In the genomic region with DNA sequence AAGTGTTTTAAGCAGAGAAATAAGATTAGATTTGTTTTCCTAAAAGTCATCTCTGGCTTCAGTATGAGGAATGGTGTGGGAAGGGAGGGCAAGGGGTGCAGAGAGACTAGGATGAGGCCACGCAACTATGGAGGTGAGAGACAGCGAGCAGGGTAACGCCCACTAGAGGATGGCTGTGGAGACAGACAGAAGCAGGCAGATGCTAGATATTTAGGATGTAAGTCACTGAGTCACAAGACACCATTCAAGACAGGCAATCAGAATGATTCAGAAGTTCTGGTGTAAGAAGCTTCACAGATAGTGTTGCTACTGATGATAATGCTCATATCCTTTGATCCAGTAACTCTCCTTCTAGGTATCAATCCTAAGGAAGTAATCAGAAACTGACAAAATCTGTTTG, we compare ENCODE assay signal across 14 cellular contexts. TPM values are rescaled to one million over a fixed set of nuclear protein-coding genes. Genes with fewer than 3 reads are reported as not detected.
DNase-seq lines count a peak whose midpoint lies in the region; ATAC-seq and TF ChIP-seq lines count a peak whose summit lies in the region.
"Had no signal": no experiment of that assay in that cellular context is flagged by ENCODE, and none has a peak within 500 bp of the region (broad histone marks: within the 10 kb centered on the region; RNA-seq: fewer than 3 reads in every experiment).

No MANE protein-coding gene starts in this region.

- H3K27me3 ChIP-seq in IMR-90 (ENCODE audit: control insufficient read depth, insufficient read depth, low read length), result no peaks in the 10 kb centered on the region

- H3K27ac ChIP-seq in IMR-90 (ENCODE audit: insufficient read depth, low read length), result no peak overlapping the region

- TF ChIP-seq RAD21 in IMR-90 (IDR thresholded peaks at IDR 0.05; ENCODE audit: low read length), result no peak

- H3K9me3 Mint-ChIP-seq in activated T-cell treated with anti-CD3 and anti-CD28 coated beads, Interleukin-2, amount 50 U/mL, for 24 hours, result no peaks in the 10 kb centered on the region

- no peak overlapping the region for H3K4me3 Mint-ChIP-seq in activated T-cell treated with anti-CD3 and anti-CD28 coated beads, Interleukin-2, amount 50 U/mL, for 24 hours

- no TSS peak for BruUV-seq in IMR-90 (replicated peaks; lab: Mats Ljungman, UMichigan)

- H4K20me1 ChIP-seq in IMR-90 (ENCODE audit: insufficient read depth, low read length), result no peaks in the 10 kb centered on the region

- H2BK15ac ChIP-seq in IMR-90 (ENCODE audit: low read depth, low read length), result no peak overlapping the region

- peak overlapping the region; percentile 15 for H2AK9ac ChIP-seq in IMR-90 (replicated peaks; ENCODE audit: low read depth, low read length, poor library complexity)

- no peaks in the 10 kb centered on the region for H3K79me1 ChIP-seq in IMR-90 (ENCODE audit: low read depth in 1 of 2, low read length in 2 of 2)

- no peak overlapping the region for H3K56ac ChIP-seq in IMR-90 (ENCODE audit: extremely low read depth, insufficient read depth, low read length)

- peak overlapping the region; percentile 69 for H2AFZ ChIP-seq in IMR-90 (replicated peaks; ENCODE audit: low read length, poor library complexity)

- H4K91ac ChIP-seq in IMR-90 (ENCODE audit: insufficient read depth, low read depth, low read length), result no peak overlapping the region

- dilution Hi-C loops in IMR-90 (cut with HindIII; ENCODE audit: low sequenced_read_pairs, unreplicated experiment), result no loop called here

- in situ Hi-C loops in IMR-90 (cut with MboI; ENCODE audit: low sequenced_read_pairs), result no loop called here

- H3K4me1 ChIP-seq in IMR-90 (ENCODE audit: control insufficient read depth, insufficient read depth, low read length), result 0 out of 2 replicates have a peak, but pooled peaks cover 2% of the 10 kb centered on the region

- TF ChIP-seq CTCF in IMR-90 (conservative IDR thresholded peaks at IDR 0.05; ENCODE audit: low read depth, low read length) (no peak), epithelial cell of esophagus (IDR thresholded peaks at IDR 0.05; ENCODE audit: insufficient read depth, low read depth, low read length, missing control alignments) (peak; percentile 30)

- no peak overlapping the region for H4K8ac ChIP-seq in IMR-90 (ENCODE audit: low read depth in 2 of 2, low read length in 2 of 2)

- no peak overlapping the region for H2BK20ac ChIP-seq in IMR-90 (ENCODE audit: low read depth, low read length)

- H3K4me1 Mint-ChIP-seq in activated T-cell treated with anti-CD3 and anti-CD28 coated beads, Interleukin-2, amount 50 U/mL, for 24 hours (ENCODE audit: low read depth), result no peaks in the 10 kb centered on the region

- H2AK5ac ChIP-seq in IMR-90 (ENCODE audit: low read depth, low read length), result no peak overlapping the region

- H4K5ac ChIP-seq in IMR-90 (ENCODE audit: low read depth, low read length), result no peak overlapping the region

- no peaks in the 10 kb centered on the region for H3K36me3 ChIP-seq in IMR-90 (ENCODE audit: control insufficient read depth, insufficient read depth, low read length)

- no peak overlapping the region for H2BK120ac ChIP-seq in IMR-90 (ENCODE audit: low read depth, low read length)

- H3K27me3 Mint-ChIP-seq in activated T-cell treated with anti-CD3 and anti-CD28 coated beads, Interleukin-2, amount 50 U/mL, for 24 hours, result no peaks in the 10 kb centered on the region
- H3K27me3 Mint-ChIP-seq: progenitor cell of endocrine pancreas had no signal

- H3K23ac ChIP-seq in IMR-90 (ENCODE audit: low read depth, low read length), result peak overlapping the region; percentile 7; the same call in 1 of the 2 replicates

- H3K9ac ChIP-seq in IMR-90 (ENCODE audit: low read depth, low read length), result no peak overlapping the region

- intact Hi-C loops in IMR-90 (cut with micrococcal nuclease), result no loop called here

- WGBS in IMR-90 (ENCODE audit: extremely low coverage in 2 of 2, insufficient read length in 1 of 2), 2 experiments, result 82% methylated on average over 2 of the region's 3 CpGs; no CpG with 5 or more reads in 1 of the 2 experiments

- TF ChIP-seq POLR2A in IMR-90 (IDR thresholded peaks at IDR 0.05; ENCODE audit: low read depth, low read length), result no peak

- peaks cover 20% of the 10 kb centered on the region for H3K36me3 Mint-ChIP-seq in activated T-cell treated with anti-CD3 and anti-CD28 coated beads, Interleukin-2, amount 50 U/mL, for 24 hours (ENCODE audit: low read depth)

- ATAC-seq in GM18868 (IDR thresholded peaks at IDR 0.05; ENCODE audit: unreplicated experiment) (peak; percentile 25), IMR-90 (ENCODE audit: low read depth) (peak; percentile 66)

- no peak overlapping the region for H3K27ac Mint-ChIP-seq in activated T-cell treated with anti-CD3 and anti-CD28 coated beads, Interleukin-2, amount 50 U/mL, for 24 hours
- H3K27ac Mint-ChIP-seq: progenitor cell of endocrine pancreas had no signal

- no peak overlapping the region for H3K4me2 ChIP-seq in IMR-90 (ENCODE audit: low read depth, low read length)

- DNase-seq in IMR-90 (peak; percentile 75), epithelial cell of esophagus (ENCODE audit: low read depth) (peak; percentile 80), renal cortical epithelial cell (ENCODE audit: low read depth) (peak; percentile 29), GOT3 (lab: John Stamatoyannopoulos, UW) (no peak), HT-29 (ENCODE audit: low spot score) (no peak), HuH-7 (ENCODE audit: low spot score) (no peak)
- no peak for DNase-seq in activated T-cell treated with anti-CD3 and anti-CD28 coated beads, Interleukin-2, amount 50 U/mL, for 24 hours
- DNase-seq: aorta, DND-41, KG1, left colon, NCI-H510A had no signal

- POLR2A ChIA-PET in IMR-90 (lab: Charles Lee; ENCODE audit: unreplicated experiment), result no interaction called here

- no peak overlapping the region for H3K4ac ChIP-seq in IMR-90 (ENCODE audit: low read depth, low read length)

- no peaks in the 10 kb centered on the region for H3K9me3 ChIP-seq in IMR-90 (ENCODE audit: control insufficient read depth, insufficient read depth, low read length)

- no peak overlapping the region for H3K14ac ChIP-seq in IMR-90 (replicated peaks; ENCODE audit: low read depth, low read length)

- no peak overlapping the region for H3K18ac ChIP-seq in IMR-90 (ENCODE audit: low read depth, low read length)

- 0 out of 2 replicates have a peak, but pooled peaks cover 6% of the 10 kb centered on the region for H3K9me1 ChIP-seq in IMR-90 (ENCODE audit: insufficient read depth, low read length)

- CTCF ChIA-PET in IMR-90 (lab: Yijun Ruan, JAX), result interaction anchor here (0.6 kb wide), 1 partner anchor 311 kb away, joined by 3 read pairs; no protein-coding TSS in a partner anchor

- no peak overlapping the region for H2BK5ac ChIP-seq in IMR-90 (ENCODE audit: low read depth, low read length, poor library complexity, severe bottlenecking)

- H3K4me3 ChIP-seq in IMR-90 (ENCODE audit: insufficient read depth, low read depth, low read length) (no peak overlapping the region), epithelial cell of esophagus (ENCODE audit: low read length) (no peak overlapping the region)

TF ChIP-seq in IMR-90, 13 proteins besides CTCF, POLR2A, EP300 and RAD21:
- TF ChIP-seq MXI1 (IDR thresholded peaks at IDR 0.05; ENCODE audit: borderline replicate concordance, low read depth, low read length), result no peak
- no peak for TF ChIP-seq RFX5 (IDR thresholded peaks at IDR 0.05; ENCODE audit: low read depth, low read length)
- no peak for TF ChIP-seq FOS (IDR thresholded peaks at IDR 0.05; ENCODE audit: low read depth, low read length)
- no peak for TF ChIP-seq SMC3 (IDR thresholded peaks at IDR 0.05; ENCODE audit: low read depth, low read length)
- no peak for TF ChIP-seq MAZ (IDR thresholded peaks at IDR 0.05; ENCODE audit: borderline replicate concordance, low read depth, low read length)
- TF ChIP-seq, protein P1, sequence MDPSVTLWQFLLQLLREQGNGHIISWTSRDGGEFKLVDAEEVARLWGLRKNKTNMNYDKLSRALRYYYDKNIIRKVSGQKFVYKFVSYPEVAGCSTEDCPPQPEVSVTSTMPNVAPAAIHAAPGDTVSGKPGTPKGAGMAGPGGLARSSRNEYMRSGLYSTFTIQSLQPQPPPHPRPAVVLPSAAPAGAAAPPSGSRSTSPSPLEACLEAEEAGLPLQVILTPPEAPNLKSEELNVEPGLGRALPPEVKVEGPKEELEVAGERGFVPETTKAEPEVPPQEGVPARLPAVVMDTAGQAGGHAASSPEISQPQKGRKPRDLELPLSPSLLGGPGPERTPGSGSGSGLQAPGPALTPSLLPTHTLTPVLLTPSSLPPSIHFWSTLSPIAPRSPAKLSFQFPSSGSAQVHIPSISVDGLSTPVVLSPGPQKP (IDR thresholded peaks at IDR 0.05; ENCODE audit: borderline replicate concordance, low read depth, low read length), result no peak
- no peak for TF ChIP-seq CEBPB (IDR thresholded peaks at IDR 0.05; ENCODE audit: low read depth, low read length)
- no peak for TF ChIP-seq RCOR1 (IDR thresholded peaks at IDR 0.05; ENCODE audit: insufficient replicate concordance, low read length)
- no peak for TF ChIP-seq NFE2L2 (IDR thresholded peaks at IDR 0.05; ENCODE audit: low read depth, low read length)
- TF ChIP-seq CHD1 (IDR thresholded peaks at IDR 0.05; ENCODE audit: low read depth, low read length), result no peak
- TF ChIP-seq, protein P2, sequence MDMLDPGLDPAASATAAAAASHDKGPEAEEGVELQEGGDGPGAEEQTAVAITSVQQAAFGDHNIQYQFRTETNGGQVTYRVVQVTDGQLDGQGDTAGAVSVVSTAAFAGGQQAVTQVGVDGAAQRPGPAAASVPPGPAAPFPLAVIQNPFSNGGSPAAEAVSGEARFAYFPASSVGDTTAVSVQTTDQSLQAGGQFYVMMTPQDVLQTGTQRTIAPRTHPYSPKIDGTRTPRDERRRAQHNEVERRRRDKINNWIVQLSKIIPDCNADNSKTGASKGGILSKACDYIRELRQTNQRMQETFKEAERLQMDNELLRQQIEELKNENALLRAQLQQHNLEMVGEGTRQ (IDR thresholded peaks at IDR 0.05; ENCODE audit: low read depth, low read length), result no peak
- TF ChIP-seq MAFK (IDR thresholded peaks at IDR 0.05; ENCODE audit: low read depth, low read length), result no peak
- no peak for TF ChIP-seq BHLHE40 (IDR thresholded peaks at IDR 0.05; ENCODE audit: low read depth, low read length)

RNA-seq across cellular contexts. Expression of a gene that starts 19.1 kb away (rescaled TPM):
- total RNA-seq in IMR-90 (2012; rRNA removed) (4.4 and 4.8 TPM in 2 replicates), renal cortical epithelial cell (2.4 and 5.8 TPM in 2 replicates)
- polyA plus RNA-seq in IMR-90 (2012; rRNA removed), result 2.5 and 2.6 TPM in 2 replicates
- polyA plus RNA-seq in IMR-90 (2012; cell fraction: cytosol; rRNA removed), result 0.77 and 1.4 TPM in 2 replicates
- polyA plus RNA-seq in IMR-90 (2012; cell fraction: nucleus; rRNA removed; ENCODE audit: low replicate concordance), result 1.6 and 10.0 TPM in 2 replicates
- total RNA-seq in HT-29 (2014; rRNA removed; shearing (Covaris generic)), result 3.5 and 4.1 TPM in 2 replicates

RNA-seq across cellular contexts. Expression of a gene that starts 20.3 kb away (rescaled TPM):
- total RNA-seq in IMR-90 (2012; rRNA removed) (6.5 and 12.2 TPM in 2 replicates), renal cortical epithelial cell (13.7 and 26.3 TPM in 2 replicates)
- 5.8 and 6.8 TPM in 2 replicates for polyA plus RNA-seq in IMR-90 (2012; rRNA removed)
- 2.7 and 3.4 TPM in 2 replicates for polyA plus RNA-seq in IMR-90 (2012; cell fraction: cytosol; rRNA removed)
- polyA plus RNA-seq in IMR-90 (2012; cell fraction: nucleus; rRNA removed; ENCODE audit: low replicate concordance), result 1.2 and 3.8 TPM in 2 replicates
- 9.9 and 13.8 TPM in 2 replicates for total RNA-seq in HT-29 (2014; rRNA removed; shearing (Covaris generic))

Comparison
In these comparisons a context has a peak if more than half of its experiments do, and no peak if none do; other contexts are left out.
1. DNase-seq: peak in IMR-90 (single experiment), epithelial cell of esophagus (single experiment) and renal cortical epithelial cell (single experiment); none in GOT3 (single experiment), activated T-cell treated with anti-CD3 and anti-CD28 coated beads, Interleukin-2, amount 50 U/mL, for 24 hours (single experiment), HT-29 (single experiment) and HuH-7 (single experiment).